17 cellular contexts compared by ENCODE assay signal in genomic region chr4:39383690-39384089, GRCh38. TPM values are rescaled to one million over a fixed set of nuclear protein-coding genes. Genes with fewer than 3 reads are reported as not detected.
DNase-seq lines count a peak whose midpoint lies in the region; ATAC-seq, FAIRE-seq and TF ChIP-seq lines count a peak whose summit lies in the region.
"Had no signal": no experiment of that assay in that cellular context is flagged by ENCODE, and none has a peak within 500 bp of the region (broad histone marks: within the 10 kb centered on the region; RNA-seq: fewer than 3 reads in every experiment).

No MANE protein-coding gene starts in this region.

- no peaks in the 10 kb centered on the region for H3K4me1 ChIP-seq in HepG2 (ENCODE audit: insufficient read depth, low read length)
- no peaks in the 10 kb centered on the region for H3K4me1 ChIP-seq in right lobe of liver
- H3K4me1 ChIP-seq in K562 (replicated peaks in 1 of 2; ENCODE audit: control insufficient read depth in 2 of 2, insufficient read depth in 2 of 2, low read length in 2 of 2): no peaks in the 10 kb centered on the region
- H3K4me1 ChIP-seq: BLaER1 treated with 17β-estradiol and CSF1 and Interleukin-3, amounts not matched to agents 10 nM and 100 nM had no signal

- BruUV-seq in HepG2 (replicated peaks; lab: Mats Ljungman, UMichigan): no TSS peak
- no TSS peak for BruUV-seq in K562 (replicated peaks; lab: Mats Ljungman, UMichigan)

- WGBS in HepG2 (ENCODE audit: low lambda C conversion rate): 100% methylated on average over 1 of the region's 1 CpG
- no CpG with 5 or more reads among the region's 1 CpG for WGBS in right lobe of liver (ENCODE audit: insufficient coverage, low coverage, low lambda C conversion rate, missing lambda C conversion rate)
- WGBS in K562 (ENCODE audit: insufficient coverage, low coverage, missing lambda C conversion rate): 75% methylated on average over 1 of the region's 1 CpG

- FAIRE-seq in HepG2 (lab: Jason Lieb, UNC): no peak
- no peak for FAIRE-seq in K562 (lab: Jason Lieb, UNC)
- no peak for FAIRE-seq in HTR-8/SVneo (lab: Jason Lieb, UNC)
- FAIRE-seq: GM12892 had no signal

- TF ChIP-seq EP300 in HepG2 (IDR thresholded peaks at IDR 0.05; ENCODE audit: low read depth in 2 of 2, low read length in 2 of 2): no peak
- TF ChIP-seq EP300 in HepG2 (CRISPR knock-in tag; IDR thresholded peaks at IDR 0.05; ENCODE audit: borderline replicate concordance): no peak
- TF ChIP-seq EP300 in K562 (IDR thresholded peaks at IDR 0.05; ENCODE audit: low read length): no peak

- no peak overlapping the region for H3K27ac ChIP-seq in HepG2 (ENCODE audit: extremely low read length, insufficient read depth, low read length)
- H3K27ac ChIP-seq in right lobe of liver: no peak overlapping the region
- no peak overlapping the region for H3K27ac ChIP-seq in K562 (ENCODE audit: extremely low read depth, low read depth, low read length)
- H3K27ac ChIP-seq: BLaER1 treated with 17β-estradiol and CSF1 and Interleukin-3, amounts not matched to agents 10 nM and 100 nM had no signal

- H3K4me3 ChIP-seq in HepG2 (replicated peaks in 1 of 3; ENCODE audit: insufficient read depth in 1 of 3, low read depth in 2 of 3, low read length in 3 of 3) (no peak overlapping the region), right lobe of liver (no peak overlapping the region), K562 (no peak overlapping the region)
- H3K4me3 ChIP-seq: BLaER1 treated with 17β-estradiol and CSF1 and Interleukin-3, amounts not matched to agents 10 nM and 100 nM; GM23338 had no signal

- no peak overlapping the region for H3K4me3 Mint-ChIP-seq in activated naive CD4-positive, alpha-beta T cell treated with anti-CD3 and anti-CD28 coated beads for 36 hours
- H3K4me3 Mint-ChIP-seq: GM23338 had no signal

- TF ChIP-seq CTCF in HepG2 (CRISPR knock-in tag; IDR thresholded peaks at IDR 0.05) (peak; percentile 53), right lobe of liver (IDR thresholded peaks at IDR 0.05) (no peak), K562 (IDR thresholded peaks at IDR 0.05 in 2 of 3, conservative IDR thresholded peaks at IDR 0.05 in 1 of 3; ENCODE audit: insufficient read depth in 2 of 3, low read depth in 1 of 3, low read length in 3 of 3) (peak; percentile 26 to 48 (median 34); a peak in 4 of 6 replicates), GM10248 (IDR thresholded peaks at IDR 0.05; ENCODE audit: control extremely low read depth, extremely low read depth, low read depth, missing control alignments) (no peak)

- DNase-seq in HepG2 (ENCODE audit: low spot score) (peak; percentile 12), right lobe of liver (no peak), K562 (ENCODE audit: extremely low read depth in 1 of 4, low spot score in 3 of 4) (no peak), left colon (peak in 1 of 2 donors; percentile 18), GM10248 (ENCODE audit: extremely low spot score) (no peak), HTR-8/SVneo (ENCODE audit: insufficient read length, low spot score) (no peak)
- no peak for DNase-seq in activated naive CD4-positive, alpha-beta T cell treated with anti-CD3 and anti-CD28 coated beads for 36 hours
- DNase-seq: ACHN; CD4-positive, CD25-positive, alpha-beta regulatory T cell; DMS79; H7 had no signal

- no peaks in the 10 kb centered on the region for H3K36me3 Mint-ChIP-seq in activated naive CD4-positive, alpha-beta T cell treated with anti-CD3 and anti-CD28 coated beads for 36 hours (ENCODE audit: low read depth)

- in situ Hi-C loops in HepG2 (cut with HindIII; ENCODE audit: extremely low pct_ligation_motif_present, low pct_unique_long_range_greater_than_20kb) (no loop called here), K562 (cut with MboI) (no loop called here)

- TF ChIP-seq POLR2A in HepG2 (IDR thresholded peaks at IDR 0.05; ENCODE audit: insufficient read depth in 1 of 2, low read depth in 2 of 2, low read length in 2 of 2) (no peak), right lobe of liver (IDR thresholded peaks at IDR 0.05) (no peak), K562 (conservative IDR thresholded peaks at IDR 0.05) (no peak)

- H3K27me3 Mint-ChIP-seq in activated naive CD4-positive, alpha-beta T cell treated with anti-CD3 and anti-CD28 coated beads for 36 hours (ENCODE audit: low read depth): peaks cover 6% of the 10 kb centered on the region

- H3K9ac ChIP-seq in HepG2 (ENCODE audit: insufficient read depth, low read depth, low read length): no peak overlapping the region
- H3K9ac ChIP-seq in K562 (ENCODE audit: insufficient read depth in 1 of 2, low read depth in 2 of 2, low read length in 2 of 2): no peak overlapping the region
- H3K9ac ChIP-seq: BLaER1 treated with 17β-estradiol and CSF1 and Interleukin-3, amounts not matched to agents 10 nM and 100 nM had no signal

- H3K9me3 Mint-ChIP-seq in activated naive CD4-positive, alpha-beta T cell treated with anti-CD3 and anti-CD28 coated beads for 36 hours: peaks cover 8% of the 10 kb centered on the region
- H3K9me3 Mint-ChIP-seq: GM23338 had no signal

- H3K27ac Mint-ChIP-seq in activated naive CD4-positive, alpha-beta T cell treated with anti-CD3 and anti-CD28 coated beads for 36 hours: no peak overlapping the region
- H3K27ac Mint-ChIP-seq: CD4-positive, CD25-positive, alpha-beta regulatory T cell; GM23338 had no signal

- H4K20me1 ChIP-seq in HepG2 (ENCODE audit: insufficient read depth, low read length) (no peaks in the 10 kb centered on the region), K562 (replicated peaks; ENCODE audit: control insufficient read depth, insufficient read depth, low read length) (no peaks in the 10 kb centered on the region)
- H4K20me1 ChIP-seq: BLaER1 treated with 17β-estradiol and CSF1 and Interleukin-3, amounts not matched to agents 10 nM and 100 nM had no signal

- H2AFZ ChIP-seq in HepG2 (ENCODE audit: low read length) (no peak overlapping the region), K562 (ENCODE audit: low read depth, low read length) (no peak overlapping the region)

- H3K36me3 ChIP-seq in HepG2 (replicated peaks in 1 of 2; ENCODE audit: control insufficient read depth in 1 of 2, insufficient read depth in 2 of 2, low read length in 2 of 2) (no peaks in the 10 kb centered on the region), right lobe of liver (no peaks in the 10 kb centered on the region), K562 (ENCODE audit: control insufficient read depth, insufficient read depth, low read length) (no peaks in the 10 kb centered on the region)
- H3K36me3 ChIP-seq: BLaER1 treated with 17β-estradiol and CSF1 and Interleukin-3, amounts not matched to agents 10 nM and 100 nM had no signal

- H3K27me3 ChIP-seq in HepG2 (ENCODE audit: control insufficient read depth in 1 of 2, insufficient read depth in 2 of 2, low read length in 2 of 2): no peaks in the 10 kb centered on the region
- no peaks in the 10 kb centered on the region for H3K27me3 ChIP-seq in right lobe of liver
- peaks cover 0 to 5% of the 10 kb centered on the region in 2 experiments; a peak in 2 of 5 replicates for H3K27me3 ChIP-seq in K562 (ENCODE audit: control insufficient read depth in 2 of 2, insufficient read depth in 2 of 2, low read length in 2 of 2)
- H3K27me3 ChIP-seq: BLaER1 treated with 17β-estradiol and CSF1 and Interleukin-3, amounts not matched to agents 10 nM and 100 nM had no signal

- H3K9me1 ChIP-seq in K562 (ENCODE audit: control insufficient read depth, insufficient read depth, low read length): peaks cover 3% of the 10 kb centered on the region

- TF ChIP-seq RAD21 in HepG2 (CRISPR knock-in tag; IDR thresholded peaks at IDR 0.05): no peak
- TF ChIP-seq RAD21 in K562 (CRISPR knock-in tag; conservative IDR thresholded peaks at IDR 0.05 in 1 of 2, IDR thresholded peaks at IDR 0.05 in 1 of 2): peak in 1 of 2 experiments; percentile 25; a peak in 1 of 4 replicates

- H3K4me2 ChIP-seq in HepG2 (ENCODE audit: low read depth, low read length) (no peak overlapping the region), K562 (ENCODE audit: insufficient read depth, low read length) (no peak overlapping the region)
- H3K4me2 ChIP-seq: BLaER1 treated with 17β-estradiol and CSF1 and Interleukin-3, amounts not matched to agents 10 nM and 100 nM had no signal

- no peaks in the 10 kb centered on the region for H3K9me3 ChIP-seq in HepG2 (ENCODE audit: low read length)
- H3K9me3 ChIP-seq in right lobe of liver: no peaks in the 10 kb centered on the region
- H3K9me3 ChIP-seq in K562 (replicated peaks; ENCODE audit: control insufficient read depth, insufficient read depth, low read depth, low read length): no peaks in the 10 kb centered on the region

- intact Hi-C loops in HepG2 (cut with micrococcal nuclease; ENCODE audit: unreplicated experiment) (no loop called here), right lobe of liver (cut with DNase I) (no loop called here), K562 (cut with micrococcal nuclease) (no loop called here), left colon (cut with DNase I, micrococcal nuclease) (no loop called here)
- intact Hi-C loops in activated naive CD4-positive, alpha-beta T cell treated with anti-CD3 and anti-CD28 coated beads for 36 hours (cut with micrococcal nuclease): no loop called here

- CTCF ChIA-PET in HepG2 (lab: Yijun Ruan, JAX; ENCODE audit: low intra/inter-chr PET ratio, low total read pairs): no interaction called here
- CTCF ChIA-PET in K562 (lab: Yijun Ruan, JAX; ENCODE audit: low intra/inter-chr PET ratio): no interaction called here
- CTCF ChIA-PET in GM10248 (lab: Yijun Ruan, JAX): interaction anchor here (0.9 to 1.4 kb wide), 4 partner anchors 12 to 45 kb away, joined by 3 to 5 read pairs (median 4); no protein-coding TSS in a partner anchor
- CTCF ChIA-PET in activated naive CD4-positive, alpha-beta T cell treated with anti-CD3 and anti-CD28 coated beads for 36 hours (lab: Charles Lee): no interaction called here

- ATAC-seq in HepG2 (peak; percentile 81), right lobe of liver (no peak), K562 (peak; percentile 80), left colon (peak; percentile 42), HG03196 (IDR thresholded peaks at IDR 0.05; ENCODE audit: unreplicated experiment) (no peak)

- no peaks in the 10 kb centered on the region for H3K4me1 Mint-ChIP-seq in activated naive CD4-positive, alpha-beta T cell treated with anti-CD3 and anti-CD28 coated beads for 36 hours (ENCODE audit: low read depth)
- H3K4me1 Mint-ChIP-seq: CD4-positive, CD25-positive, alpha-beta regulatory T cell had no signal

- H3K79me2 ChIP-seq in HepG2 (ENCODE audit: insufficient read depth, low read length) (no peaks in the 10 kb centered on the region), K562 (ENCODE audit: control insufficient read depth, insufficient read depth, low read length) (no peaks in the 10 kb centered on the region)

- POLR2A ChIA-PET in HepG2 (lab: Yijun Ruan, JAX) (interaction anchor here (0.9 to 2.5 kb wide), 3 partner anchors 17 to 75 kb away, joined by 3 to 10 read pairs (median 4); partner anchors contain the start of genes LIAS and RPL9), K562 (lab: Yijun Ruan, JAX) (interaction anchor here (1.1 to 1.3 kb wide), 3 partner anchors 10 to 27 kb away, joined by 3 to 4 read pairs (median 4); partner anchors contain the start of gene RFC1), GM10248 (lab: Yijun Ruan, JAX) (no interaction called here)

RNA-seq across cellular contexts. Expression of gene RFC1, which starts 17.5 kb away (rescaled TPM):
- total RNA-seq in HepG2 (2016; rRNA removed; fragmentation: Illumina TruSeq; extraction: Trizol) (78.8 and 118 TPM in 2 replicates), right lobe of liver (10 to 100 TPM; 17.5 to 29.7 (median 24.6) TPM), K562 (2014; rRNA removed) (50.9 and 76.3 TPM in 2 replicates), K562 (2014; rRNA removed; fragmentation: Illumina TruSeq; extraction: Trizol) (70.1 and 81.9 TPM in 2 replicates), K562 (2015; rRNA removed; fragmentation: Illumina TruSeq; extraction: Trizol) (71.2 and 72.5 TPM in 2 replicates), K562 (2021) (42.7 and 45.2 TPM in 2 replicates), left colon (10 to 100 TPM; 24.0 to 25.2 TPM)
- total RNA-seq in HepG2 (2016; cell fraction: cytosol; rRNA removed; fragmentation: Illumina TruSeq; extraction: Trizol; ENCODE audit: low read depth): 21.8 and 22.9 TPM in 2 replicates
- 76.0 and 117 TPM in 2 replicates for total RNA-seq in HepG2 (2016; cell fraction: insoluble cytoplasmic fraction; rRNA removed; fragmentation: Illumina TruSeq; extraction: Trizol)
- 29.8 and 32.6 TPM in 2 replicates for total RNA-seq in HepG2 (2016; cell fraction: membrane; rRNA removed; fragmentation: Illumina TruSeq; extraction: Trizol)
- 76.8 and 78.9 TPM in 2 replicates for total RNA-seq in HepG2 (2016; cell fraction: nucleus; rRNA removed; fragmentation: Illumina TruSeq; extraction: Trizol)
- polyA plus RNA-seq in HepG2 (2011; rRNA removed) (8.5 and 15.9 TPM in 2 replicates), K562 (2011; rRNA removed) (16.8 and 27.7 TPM in 2 replicates), K562 (2014; fragmentation: Illumina TruSeq; extraction: Trizol) (82.4 and 85.6 TPM in 2 replicates), K562 (2014; fragmentation: Nextera tagmentation; extraction: Ambion mirVana) (10 to 100 TPM; 25.2 to 42.3 TPM), K562 (2014; rRNA removed) (38.8 and 41.3 TPM in 2 replicates)
- polyA plus RNA-seq in HepG2 (2011; cell fraction: cytosol; rRNA removed): 14.7 and 19.0 TPM in 2 replicates
- 15.3 and 15.9 TPM in 2 replicates for polyA plus RNA-seq in HepG2 (2011; cell fraction: nucleus; rRNA removed)
- polyA plus RNA-seq in HepG2 (2012): 36.0 and 49.9 TPM in 2 replicates
- 2.5 and 2.6 TPM in 2 replicates for polyA plus RNA-seq in HepG2 (2016; cell fraction: cytosol; fragmentation: Illumina TruSeq; extraction: Trizol; ENCODE audit: low read depth)
- polyA plus RNA-seq in HepG2 (2016; cell fraction: insoluble cytoplasmic fraction; fragmentation: Illumina TruSeq; extraction: Trizol; ENCODE audit: low read depth): 97.4 and 97.7 TPM in 2 replicates
- 7.6 and 11.5 TPM in 2 replicates for polyA plus RNA-seq in HepG2 (2016; cell fraction: membrane; fragmentation: Illumina TruSeq; extraction: Trizol; ENCODE audit: low read depth)
- polyA plus RNA-seq in HepG2 (2016; cell fraction: nucleus; fragmentation: Illumina TruSeq; extraction: Trizol; ENCODE audit: insufficient read depth, low read depth): 67.8 and 70.4 TPM in 2 replicates
- 29.7 and 32.1 TPM in 2 replicates for polyA minus RNA-seq in HepG2 (2011; rRNA and poly(A)+ RNA removed; ENCODE audit: low replicate concordance)
- 50.7 and 53.5 TPM in 2 replicates for polyA minus RNA-seq in HepG2 (2011; cell fraction: cytosol; rRNA and poly(A)+ RNA removed)
- 59.6 and 61.7 TPM in 2 replicates for polyA minus RNA-seq in HepG2 (2011; cell fraction: nucleus; rRNA and poly(A)+ RNA removed)
- total RNA-seq in K562 (2011; cell fraction: chromatin; rRNA removed; ENCODE audit: low replicate concordance): 21.2 and 91.2 TPM in 2 replicates
- 13.3 and 22.0 TPM in 2 replicates for total RNA-seq in K562 (2011; cell fraction: nucleolus; rRNA removed)
- total RNA-seq in K562 (2011; cell fraction: nucleoplasm; rRNA removed): 26.6 and 30.7 TPM in 2 replicates
- 12.6 and 17.7 TPM in 2 replicates for polyA plus RNA-seq in K562 (2011; cell fraction: cytosol; rRNA removed)
- polyA plus RNA-seq in K562 (2011; cell fraction: nucleus; rRNA removed): 19.6 and 27.8 TPM in 2 replicates
- 37.2 and 40.9 TPM in 2 replicates for polyA plus RNA-seq in K562 (2012)
- 86.6 and 87.2 TPM in 2 replicates for polyA minus RNA-seq in K562 (2011; rRNA and poly(A)+ RNA removed)
- 29.2 and 41.1 TPM in 2 replicates for polyA minus RNA-seq in K562 (2011; cell fraction: cytosol; rRNA and poly(A)+ RNA removed)
- 18.3 and 34.5 TPM in 2 replicates for polyA minus RNA-seq in K562 (2011; cell fraction: nucleus; rRNA and poly(A)+ RNA removed)
- total RNA-seq in activated naive CD4-positive, alpha-beta T cell treated with anti-CD3 and anti-CD28 coated beads for 36 hours: 100 to 1,000 TPM; 109 to 123 TPM

RNA-seq across cellular contexts. Expression of gene KLB, which starts 23.0 kb away (rescaled TPM):
- total RNA-seq in HepG2 (2016; rRNA removed; fragmentation: Illumina TruSeq; extraction: Trizol) (41.9 and 82.0 TPM in 2 replicates), right lobe of liver (10 to 100 TPM; 12.3 to 54.5 (median 17.5) TPM), K562 (2014; rRNA removed) (not detected in 2 replicates), K562 (2014; rRNA removed; fragmentation: Illumina TruSeq; extraction: Trizol) (not detected in 2 replicates), K562 (2015; rRNA removed; fragmentation: Illumina TruSeq; extraction: Trizol) (not detected in 2 replicates), K562 (2021) (0.04 TPM in 1 of 2 replicates, not detected in the other), left colon (1 to 10 TPM in 1 of 2 donors, under 1 TPM in 1; 0.64 to 2.3 TPM)
- total RNA-seq in HepG2 (2016; cell fraction: cytosol; rRNA removed; fragmentation: Illumina TruSeq; extraction: Trizol; ENCODE audit: low read depth): 4.8 and 6.1 TPM in 2 replicates
- total RNA-seq in HepG2 (2016; cell fraction: insoluble cytoplasmic fraction; rRNA removed; fragmentation: Illumina TruSeq; extraction: Trizol): 38.0 and 82.0 TPM in 2 replicates
- total RNA-seq in HepG2 (2016; cell fraction: membrane; rRNA removed; fragmentation: Illumina TruSeq; extraction: Trizol): 12.2 and 15.5 TPM in 2 replicates
- 91.7 and 106 TPM in 2 replicates for total RNA-seq in HepG2 (2016; cell fraction: nucleus; rRNA removed; fragmentation: Illumina TruSeq; extraction: Trizol)
- polyA plus RNA-seq in HepG2 (2011; rRNA removed) (22.6 and 25.3 TPM in 2 replicates), K562 (2011; rRNA removed) (not detected in 2 replicates), K562 (2014; fragmentation: Illumina TruSeq; extraction: Trizol) (not detected in 2 replicates), K562 (2014; fragmentation: Nextera tagmentation; extraction: Ambion mirVana) (under 1 TPM; 0.04 to 0.13 TPM), K562 (2014; rRNA removed) (not detected in 2 replicates)
- polyA plus RNA-seq in HepG2 (2011; cell fraction: cytosol; rRNA removed): 14.6 and 18.2 TPM in 2 replicates
- 12.6 and 12.7 TPM in 2 replicates for polyA plus RNA-seq in HepG2 (2011; cell fraction: nucleus; rRNA removed)
- 28.3 and 43.2 TPM in 2 replicates for polyA plus RNA-seq in HepG2 (2012)
- 2.7 and 3.0 TPM in 2 replicates for polyA plus RNA-seq in HepG2 (2016; cell fraction: cytosol; fragmentation: Illumina TruSeq; extraction: Trizol; ENCODE audit: low read depth)
- 26.6 and 27.9 TPM in 2 replicates for polyA plus RNA-seq in HepG2 (2016; cell fraction: insoluble cytoplasmic fraction; fragmentation: Illumina TruSeq; extraction: Trizol; ENCODE audit: low read depth)
- polyA plus RNA-seq in HepG2 (2016; cell fraction: membrane; fragmentation: Illumina TruSeq; extraction: Trizol; ENCODE audit: low read depth): 5.6 and 7.1 TPM in 2 replicates
- polyA plus RNA-seq in HepG2 (2016; cell fraction: nucleus; fragmentation: Illumina TruSeq; extraction: Trizol; ENCODE audit: insufficient read depth, low read depth): 95.1 and 96.3 TPM in 2 replicates
- polyA minus RNA-seq in HepG2 (2011; rRNA and poly(A)+ RNA removed; ENCODE audit: low replicate concordance): 0.02 and 40.4 TPM in 2 replicates
- polyA minus RNA-seq in HepG2 (2011; cell fraction: cytosol; rRNA and poly(A)+ RNA removed): 25.4 and 30.9 TPM in 2 replicates
- 19.8 and 25.6 TPM in 2 replicates for polyA minus RNA-seq in HepG2 (2011; cell fraction: nucleus; rRNA and poly(A)+ RNA removed)
- total RNA-seq in K562 (2011; cell fraction: chromatin; rRNA removed; ENCODE audit: low replicate concordance): not detected in 2 replicates
- not detected in 2 replicates for total RNA-seq in K562 (2011; cell fraction: nucleolus; rRNA removed)
- total RNA-seq in K562 (2011; cell fraction: nucleoplasm; rRNA removed): not detected in 2 replicates
- polyA plus RNA-seq in K562 (2011; cell fraction: cytosol; rRNA removed): not detected in 2 replicates
- polyA plus RNA-seq in K562 (2011; cell fraction: nucleus; rRNA removed): not detected in 2 replicates
- 0.04 and 0.05 TPM in 2 replicates for polyA plus RNA-seq in K562 (2012)
- polyA minus RNA-seq in K562 (2011; rRNA and poly(A)+ RNA removed): not detected in 2 replicates
- polyA minus RNA-seq in K562 (2011; cell fraction: cytosol; rRNA and poly(A)+ RNA removed): not detected in 2 replicates
- not detected in 2 replicates for polyA minus RNA-seq in K562 (2011; cell fraction: nucleus; rRNA and poly(A)+ RNA removed)
- total RNA-seq in activated naive CD4-positive, alpha-beta T cell treated with anti-CD3 and anti-CD28 coated beads for 36 hours: not detected
- total RNA-seq: A172; CD4-positive, CD25-positive, alpha-beta regulatory T cell; G401; H7 had no signal

Comparison
In these comparisons a context has a peak if more than half of its experiments do, and no peak if none do; other contexts are left out.
1. ATAC-seq: peak in HepG2 (single experiment), K562 (single experiment) and left colon (single experiment); none in right lobe of liver (0 of 4) and HG03196 (single experiment).
2. CTCF ChIP-seq: peak in HepG2 (single experiment) and K562 (3 of 3); none in right lobe of liver (0 of 4) and GM10248 (single experiment).
3. Of the 241 proteins assayed by ChIP-seq in both HepG2 and K562: peak only in HepG2: SMC3 and STAG1; only in K562: none; in both: CTCF and TFAP4; in neither: 236; mixed calls (peak in some experiments, not most) for 1.